ENCODE assay signal across 9 cellular contexts in genomic region chr7:99497771-99498545, GRCh38. TPM values are rescaled to one million over a fixed set of nuclear protein-coding genes. Genes with fewer than 3 reads are reported as not detected.
DNase-seq lines count a peak whose midpoint lies in the region; ATAC-seq, FAIRE-seq and TF ChIP-seq lines count a peak whose summit lies in the region.
"Had no signal": no experiment of that assay in that cellular context is flagged by ENCODE, and none has a peak within 500 bp of the region (broad histone marks: within the 10 kb centered on the region; RNA-seq: fewer than 3 reads in every experiment).

No MANE protein-coding gene starts in this region.

- in situ Hi-C loops in ACHN (cut with HindIII; ENCODE audit: low pct_ligation_motif_present, low pct_unique_long_range_greater_than_20kb, low sequenced_read_pairs) = no loop called here

- H3K36me3 ChIP-seq in kidney (ENCODE audit: control insufficient read depth in 1 of 2, insufficient read depth in 2 of 2, low read length in 2 of 2) = peaks cover 12 to 14% of the 10 kb centered on the region in 2 donors
- H3K36me3 ChIP-seq in suprapubic skin = peaks cover 39% of the 10 kb centered on the region
- H3K36me3 ChIP-seq: uterus had no signal

- DNase-seq in activated T-cell treated with anti-CD3 and anti-CD28 coated beads, Interleukin-2, amount 50 U/mL, for 4 hours = no peak
- DNase-seq in activated T-cell treated with anti-CD3 and anti-CD28 coated beads for 4 hours (no peak), kidney (no peak), suprapubic skin (ENCODE audit: low spot score in 2 of 2) (peak in 1 of 2 donors; percentile 11), ACHN (no peak)
- DNase-seq in activated T-helper 1 cell treated with anti-CD3 and anti-CD28 coated beads, Interleukin-12 subunit alpha, Interleukin-12 subunit beta, Interleukin-2, Interleukin-4 antibody, amounts not matched to agents 30 ng/mL and 10 ng/mL and 1 ng/mL, durations not matched to agents 14 hours and 24 hours and 36 hours (ENCODE audit: low spot score) = no peak
- no peak for DNase-seq in stimulated activated CD8-positive, alpha-beta memory T cell treated with anti-CD3 and anti-CD28 coated beads, Interleukin-4, amount 100 ng/mL, for 48 hours
- DNase-seq: uterus had no signal

- H3K9me3 Mint-ChIP-seq in activated T-cell treated with anti-CD3 and anti-CD28 coated beads, Interleukin-2, amount 50 U/mL, for 4 hours = peaks cover 9% of the 10 kb centered on the region
- H3K9me3 Mint-ChIP-seq in activated T-helper 1 cell treated with anti-CD3 and anti-CD28 coated beads, Interleukin-12 subunit alpha, Interleukin-12 subunit beta, Interleukin-2, Interleukin-4 antibody, amounts not matched to agents 30 ng/mL and 10 ng/mL and 1 ng/mL, durations not matched to agents 14 hours and 24 hours and 36 hours = peaks cover 22% of the 10 kb centered on the region

- no peak for TF ChIP-seq EP300 in suprapubic skin (IDR thresholded peaks at IDR 0.05)

- no peak for TF ChIP-seq POLR2A in suprapubic skin (IDR thresholded peaks at IDR 0.05)

- peak overlapping the region; percentile 81 for H3K27ac Mint-ChIP-seq in activated T-helper 1 cell treated with anti-CD3 and anti-CD28 coated beads, Interleukin-12 subunit alpha, Interleukin-12 subunit beta, Interleukin-2, Interleukin-4 antibody, amounts not matched to agents 30 ng/mL and 10 ng/mL and 1 ng/mL, durations not matched to agents 14 hours and 24 hours and 36 hours

- peak overlapping the region; percentile 82 for H3K4me3 ChIP-seq in kidney (ENCODE audit: low read length in 2 of 2)
- peak overlapping the region; percentile 94 for H3K4me3 ChIP-seq in suprapubic skin

- H3K27me3 ChIP-seq in suprapubic skin = no peaks in the 10 kb centered on the region
- H3K27me3 ChIP-seq: uterus had no signal

- H3K4me3 Mint-ChIP-seq in activated T-cell treated with anti-CD3 and anti-CD28 coated beads, Interleukin-2, amount 50 U/mL, for 4 hours = peak overlapping the region; percentile 94
- peak overlapping the region; percentile 99 for H3K4me3 Mint-ChIP-seq in activated T-helper 1 cell treated with anti-CD3 and anti-CD28 coated beads, Interleukin-12 subunit alpha, Interleukin-12 subunit beta, Interleukin-2, Interleukin-4 antibody, amounts not matched to agents 30 ng/mL and 10 ng/mL and 1 ng/mL, durations not matched to agents 14 hours and 24 hours and 36 hours

- WGBS in suprapubic skin = 81% methylated on average over 6 of the region's 6 CpGs

- H3K4me1 ChIP-seq in kidney (ENCODE audit: control insufficient read depth in 1 of 2, insufficient read depth in 1 of 2, low read depth in 1 of 2, low read length in 2 of 2) (peaks cover 8 to 14% of the 10 kb centered on the region in 2 donors), suprapubic skin (peaks cover 26% of the 10 kb centered on the region)

- peak overlapping the region in 1 of 2 donors; percentile 71 for H3K9ac ChIP-seq in kidney (ENCODE audit: low read length in 2 of 2)

- H3K27me3 Mint-ChIP-seq in activated T-cell treated with anti-CD3 and anti-CD28 coated beads, Interleukin-2, amount 50 U/mL, for 4 hours (ENCODE audit: low read depth) = no peaks in the 10 kb centered on the region
- H3K27me3 Mint-ChIP-seq in activated T-helper 1 cell treated with anti-CD3 and anti-CD28 coated beads, Interleukin-12 subunit alpha, Interleukin-12 subunit beta, Interleukin-2, Interleukin-4 antibody, amounts not matched to agents 30 ng/mL and 10 ng/mL and 1 ng/mL, durations not matched to agents 14 hours and 24 hours and 36 hours (ENCODE audit: insufficient read depth) = no peaks in the 10 kb centered on the region

- ATAC-seq in activated T-cell treated with anti-CD3 and anti-CD28 coated beads, Interleukin-2, amount 50 U/mL, for 4 hours = no peak
- ATAC-seq in HG02610 (IDR thresholded peaks at IDR 0.05; ENCODE audit: unreplicated experiment) = no peak

- peaks cover 22% of the 10 kb centered on the region for H3K4me1 Mint-ChIP-seq in activated T-cell treated with anti-CD3 and anti-CD28 coated beads, Interleukin-2, amount 50 U/mL, for 4 hours (ENCODE audit: low read depth)
- peaks cover 12% of the 10 kb centered on the region for H3K4me1 Mint-ChIP-seq in activated T-helper 1 cell treated with anti-CD3 and anti-CD28 coated beads, Interleukin-12 subunit alpha, Interleukin-12 subunit beta, Interleukin-2, Interleukin-4 antibody, amounts not matched to agents 30 ng/mL and 10 ng/mL and 1 ng/mL, durations not matched to agents 14 hours and 24 hours and 36 hours (ENCODE audit: low read depth)

- peaks cover 29% of the 10 kb centered on the region for H3K36me3 Mint-ChIP-seq in activated T-cell treated with anti-CD3 and anti-CD28 coated beads, Interleukin-2, amount 50 U/mL, for 4 hours (ENCODE audit: insufficient read depth)
- H3K36me3 Mint-ChIP-seq in activated T-helper 1 cell treated with anti-CD3 and anti-CD28 coated beads, Interleukin-12 subunit alpha, Interleukin-12 subunit beta, Interleukin-2, Interleukin-4 antibody, amounts not matched to agents 30 ng/mL and 10 ng/mL and 1 ng/mL, durations not matched to agents 14 hours and 24 hours and 36 hours (ENCODE audit: low read depth) = peaks cover 42% of the 10 kb centered on the region

- H3K27ac ChIP-seq in kidney (ENCODE audit: low read depth in 2 of 2, low read length in 2 of 2) (no peak overlapping the region), suprapubic skin (no peak overlapping the region)

- intact Hi-C loops in activated T-helper 1 cell treated with anti-CD3 and anti-CD28 coated beads, Interleukin-12 subunit alpha, Interleukin-12 subunit beta, Interleukin-2, Interleukin-4 antibody, amounts not matched to agents 30 ng/mL and 10 ng/mL and 1 ng/mL, durations not matched to agents 14 hours and 24 hours and 36 hours (cut with micrococcal nuclease) = no loop called here
- intact Hi-C loops in kidney (cut with DNase I) = no loop called here

- TF ChIP-seq CTCF in kidney (IDR thresholded peaks at IDR 0.05; ENCODE audit: borderline replicate concordance, extremely low read depth, insufficient read depth) (no peak), suprapubic skin (IDR thresholded peaks at IDR 0.05) (no peak)

- H3K9me3 ChIP-seq in kidney (ENCODE audit: control insufficient read depth in 1 of 2, low read length in 2 of 2) (peaks cover 0 to 11% of the 10 kb centered on the region in 2 donors), suprapubic skin (peaks cover 18% of the 10 kb centered on the region)

- FAIRE-seq in kidney (lab: Jason Lieb, UNC) = no peak

RNA-seq across cellular contexts. Expression of gene ZNF394, which starts 2.1 kb away (rescaled TPM):
- total RNA-seq in activated T-cell treated with anti-CD3 and anti-CD28 coated beads, Interleukin-2, amount 50 U/mL, for 4 hours = 10 to 100 TPM; 32.0 to 38.1 (median 34.8) TPM
- total RNA-seq in activated T-helper 1 cell treated with anti-CD3 and anti-CD28 coated beads, Interleukin-12 subunit alpha, Interleukin-12 subunit beta, Interleukin-2, Interleukin-4 antibody, amounts not matched to agents 30 ng/mL and 10 ng/mL and 1 ng/mL, durations not matched to agents 14 hours and 24 hours and 36 hours = 38.3 and 40.8 TPM in 2 replicates
- total RNA-seq in kidney = 33.6 TPM
- 15.7 TPM for polyA plus RNA-seq in kidney (ENCODE audit: insufficient read depth, low read depth, low replicate concordance)
- 10 to 100 TPM; 39.4 to 63.2 (median 53.9) TPM for total RNA-seq in suprapubic skin

RNA-seq across cellular contexts. Expression of gene ZKSCAN5, which starts 6.5 kb away (rescaled TPM):
- total RNA-seq in activated T-cell treated with anti-CD3 and anti-CD28 coated beads, Interleukin-2, amount 50 U/mL, for 4 hours = 1 to 10 TPM; 4.9 to 6.4 (median 6.3) TPM
- 8.0 and 8.1 TPM in 2 replicates for total RNA-seq in activated T-helper 1 cell treated with anti-CD3 and anti-CD28 coated beads, Interleukin-12 subunit alpha, Interleukin-12 subunit beta, Interleukin-2, Interleukin-4 antibody, amounts not matched to agents 30 ng/mL and 10 ng/mL and 1 ng/mL, durations not matched to agents 14 hours and 24 hours and 36 hours
- 9.1 TPM for total RNA-seq in kidney
- 4.6 TPM for polyA plus RNA-seq in kidney (ENCODE audit: insufficient read depth, low read depth, low replicate concordance)
- 1 to 10 TPM; 5.7 to 8.5 (median 7.4) TPM for total RNA-seq in suprapubic skin

RNA-seq across cellular contexts. Expression of gene ZNF789, which starts 25.3 kb away (rescaled TPM):
- total RNA-seq in activated T-cell treated with anti-CD3 and anti-CD28 coated beads, Interleukin-2, amount 50 U/mL, for 4 hours = 1 to 10 TPM; 5.4 to 9.4 (median 7.1) TPM
- 19.6 and 22.4 TPM in 2 replicates for total RNA-seq in activated T-helper 1 cell treated with anti-CD3 and anti-CD28 coated beads, Interleukin-12 subunit alpha, Interleukin-12 subunit beta, Interleukin-2, Interleukin-4 antibody, amounts not matched to agents 30 ng/mL and 10 ng/mL and 1 ng/mL, durations not matched to agents 14 hours and 24 hours and 36 hours
- total RNA-seq in kidney = 14.8 TPM
- polyA plus RNA-seq in kidney (ENCODE audit: insufficient read depth, low read depth, low replicate concordance) = 10.6 TPM
- 10 to 100 TPM in 1 of 4 donors, 1 to 10 TPM in 3; 4.4 to 16.3 (median 5.3) TPM for total RNA-seq in suprapubic skin

RNA-seq across cellular contexts. Expression of gene ATP5MF, which starts 32.0 kb away (rescaled TPM):
- 100 to 1,000 TPM; 346 to 393 (median 391) TPM for total RNA-seq in activated T-cell treated with anti-CD3 and anti-CD28 coated beads, Interleukin-2, amount 50 U/mL, for 4 hours
- total RNA-seq in activated T-helper 1 cell treated with anti-CD3 and anti-CD28 coated beads, Interleukin-12 subunit alpha, Interleukin-12 subunit beta, Interleukin-2, Interleukin-4 antibody, amounts not matched to agents 30 ng/mL and 10 ng/mL and 1 ng/mL, durations not matched to agents 14 hours and 24 hours and 36 hours = 392 and 397 TPM in 2 replicates
- total RNA-seq in kidney (225 TPM), suprapubic skin (100 to 1,000 TPM; 463 to 798 (median 745) TPM)
- polyA plus RNA-seq in kidney (ENCODE audit: insufficient read depth, low read depth, low replicate concordance) = 1,292 TPM

RNA-seq across cellular contexts. Expression of gene FAM200A, which starts 54.0 kb away (rescaled TPM):
- total RNA-seq in activated T-cell treated with anti-CD3 and anti-CD28 coated beads, Interleukin-2, amount 50 U/mL, for 4 hours = 1 to 10 TPM; 6.1 to 6.7 (median 6.6) TPM
- total RNA-seq in activated T-helper 1 cell treated with anti-CD3 and anti-CD28 coated beads, Interleukin-12 subunit alpha, Interleukin-12 subunit beta, Interleukin-2, Interleukin-4 antibody, amounts not matched to agents 30 ng/mL and 10 ng/mL and 1 ng/mL, durations not matched to agents 14 hours and 24 hours and 36 hours = 4.7 and 5.2 TPM in 2 replicates
- total RNA-seq in kidney (6.8 TPM), suprapubic skin (1 to 10 TPM; 2.7 to 6.9 (median 5.0) TPM)
- polyA plus RNA-seq in kidney (ENCODE audit: insufficient read depth, low read depth, low replicate concordance) = 6.9 TPM
